17 cellular contexts compared by ENCODE assay signal in genomic region chr7:15747187-15748111, GRCh38.
A peak's percentile ranks its signal among the peaks of the same experiment; 100 is the strongest.
DNase-seq lines count a peak whose midpoint lies in the region; ATAC-seq and TF ChIP-seq lines count a peak whose summit lies in the region.
"Had no signal": no experiment of that assay in that cellular context is flagged by ENCODE, and none has a peak within 500 bp of the region (broad histone marks: within the 10 kb centered on the region; RNA-seq: fewer than 3 reads in every experiment).

No MANE protein-coding gene starts in this region.

- DNase-seq in AG20443 (ENCODE audit: low spot score): peak; percentile 47
- peak; percentile 27 to 69 for DNase-seq in cardiac fibroblast (ENCODE audit: low read depth in 2 of 2)
- no peak for DNase-seq in left ventricle myocardium inferior
- peak; percentile 19 for DNase-seq in pons (ENCODE audit: low spot score)
- DNase-seq in stimulated activated CD4-positive, alpha-beta T cell treated with anti-CD3 and anti-CD28 coated beads, Interleukin-12 subunit alpha, Interleukin-12 subunit beta, amount 100 ng/mL, for 4 hours: no peak
- no peak for DNase-seq in BE2C
- DNase-seq in NCI-H1105 (lab: John Stamatoyannopoulos, UW): no peak
- DNase-seq in stimulated activated naive CD8-positive, alpha-beta T cell treated with anti-CD3 and anti-CD28 coated beads, Interleukin-15, Interleukin-2, amounts not matched to agents 100 U/mL and 50 U/mL, for 24 hours: no peak
- DNase-seq: activated CD4-positive, alpha-beta T cell treated with anti-CD3 and anti-CD28 coated beads, Interleukin-2, amount 10 ng/mL, durations not matched to agents 24 days and 14 days; activated naive CD4-positive, alpha-beta T cell treated with anti-CD3 and anti-CD28 coated beads, Interleukin-2, amount 50 U/mL, for 16 hours; MG63; NCI-H1694; NK-92 treated with Interleukin-12 subunit alpha and Interleukin-12 subunit beta, amount 100 ng/mL, for 24 hours; posterior cingulate gyrus; stimulated activated naive B cell treated with anti-CD40 and anti-IgM and Interleukin-4, amounts not matched to agents 10 μg/mL and 1 μg/mL and 100 μg/mL, for 72 hours; SW 1271; upper lobe of left lung had no signal

- H3K9me3 ChIP-seq in left ventricle myocardium inferior (replicated peaks) (no peaks in the 10 kb centered on the region), BE2C (no peaks in the 10 kb centered on the region)
- H3K9me3 ChIP-seq: MG63, upper lobe of left lung had no signal

- H3K4me1 ChIP-seq in left ventricle myocardium inferior: peaks cover 40% of the 10 kb centered on the region
- no peaks in the 10 kb centered on the region for H3K4me1 ChIP-seq in BE2C
- H3K4me1 ChIP-seq: upper lobe of left lung had no signal

- ATAC-seq in stimulated activated naive CD8-positive, alpha-beta T cell treated with anti-CD3 and anti-CD28 coated beads, Interleukin-15, Interleukin-2, amounts not matched to agents 100 U/mL and 50 U/mL, for 24 hours: no peak
- ATAC-seq: stimulated activated naive B cell treated with anti-CD40 and anti-IgM and Interleukin-4, amounts not matched to agents 10 μg/mL and 1 μg/mL and 100 μg/mL, for 72 hours had no signal

- no peaks in the 10 kb centered on the region for H3K27me3 ChIP-seq in left ventricle myocardium inferior (ENCODE audit: low read depth)
- H3K27me3 ChIP-seq in BE2C: no peaks in the 10 kb centered on the region
- H3K27me3 ChIP-seq: MG63, upper lobe of left lung had no signal

- no peak overlapping the region for H3K4me3 ChIP-seq in cardiac fibroblast (replicated peaks in 1 of 2; ENCODE audit: low read depth in 2 of 2, low read length in 2 of 2)
- H3K4me3 ChIP-seq in left ventricle myocardium inferior: no peak overlapping the region
- no peak overlapping the region for H3K4me3 ChIP-seq in BE2C (ENCODE audit: low read depth, low read length)
- H3K4me3 ChIP-seq: MG63, upper lobe of left lung had no signal

- TF ChIP-seq CTCF in cardiac fibroblast (IDR thresholded peaks at IDR 0.05; ENCODE audit: low read depth, low read length) (no peak), left ventricle myocardium inferior (IDR thresholded peaks at IDR 0.05; ENCODE audit: borderline replicate concordance) (no peak), BE2C (IDR thresholded peaks at IDR 0.05; ENCODE audit: low read depth, low read length) (no peak)

- H3K36me3 ChIP-seq in left ventricle myocardium inferior: no peaks in the 10 kb centered on the region
- H3K36me3 ChIP-seq in BE2C: no peaks in the 10 kb centered on the region
- H3K36me3 ChIP-seq: MG63, upper lobe of left lung had no signal

- peak overlapping the region; percentile 70 for H3K27ac ChIP-seq in left ventricle myocardium inferior (replicated peaks)
- H3K27ac ChIP-seq: upper lobe of left lung had no signal

- intact Hi-C loops in left ventricle myocardium inferior (cut with micrococcal nuclease): no loop called here

Comparison
In these comparisons a context has a peak if more than half of its experiments do, and no peak if none do; other contexts are left out.
1. DNase-seq: peak in AG20443 (single experiment), cardiac fibroblast (2 of 2) and pons (single experiment); none in left ventricle myocardium inferior (single experiment), stimulated activated CD4-positive, alpha-beta T cell treated with anti-CD3 and anti-CD28 coated beads, Interleukin-12 subunit alpha, Interleukin-12 subunit beta, amount 100 ng/mL, for 4 hours (single experiment), BE2C (single experiment), NCI-H1105 (single experiment) and stimulated activated naive CD8-positive, alpha-beta T cell treated with anti-CD3 and anti-CD28 coated beads, Interleukin-15, Interleukin-2, amounts not matched to agents 100 U/mL and 50 U/mL, for 24 hours (single experiment).